In genomic region chr5:138573949-138574670, GRCh38 we compare ENCODE assay signal across 8 cellular contexts. TPM values are rescaled to one million over a fixed set of nuclear protein-coding genes. Genes with fewer than 3 reads are reported as not detected.
DNase-seq lines count a peak whose midpoint lies in the region; ATAC-seq and TF ChIP-seq lines count a peak whose summit lies in the region.

No MANE protein-coding gene starts in this region.

- peaks cover 42% of the 10 kb centered on the region for H3K79me2 ChIP-seq in fibroblast of lung (ENCODE audit: control insufficient read depth, insufficient read depth, low read length)

- peak overlapping the region; percentile 100 for H3K27ac ChIP-seq in SJCRH30
- H3K27ac ChIP-seq in fibroblast of lung (ENCODE audit: insufficient read depth, low read length), result peak overlapping the region; percentile 99

- H3K4me2 ChIP-seq in fibroblast of lung (ENCODE audit: extremely low read depth, insufficient read depth, low read length), result peak overlapping the region; percentile 94

- TF ChIP-seq CTCF in GM06990 (IDR thresholded peaks at IDR 0.05; ENCODE audit: insufficient read depth, low read length, poor library complexity, severe bottlenecking) (no peak), fibroblast of lung (conservative IDR thresholded peaks at IDR 0.05 in 1 of 2, IDR thresholded peaks at IDR 0.05 in 1 of 2; ENCODE audit: low read depth in 1 of 2, low read length in 2 of 2) (no peak), retinal pigment epithelial cell (conservative IDR thresholded peaks at IDR 0.05; ENCODE audit: low read depth, low read length) (no peak)

- H3K27me3 ChIP-seq in GM06990 (replicated peaks; ENCODE audit: control insufficient read depth, insufficient read depth, low read length), result no peaks in the 10 kb centered on the region
- no peaks in the 10 kb centered on the region for H3K27me3 ChIP-seq in SJCRH30
- no peaks in the 10 kb centered on the region for H3K27me3 ChIP-seq in fibroblast of lung (ENCODE audit: control insufficient read depth, insufficient read depth, low read length)

- no peak for DNase-seq in GM06990 (ENCODE audit: extremely low read depth, insufficient read length)
- DNase-seq in SJCRH30, result no peak
- peak in 1 of 2 donors; percentile 38 for DNase-seq in fibroblast of lung (ENCODE audit: low read depth in 2 of 2)
- DNase-seq in retinal pigment epithelial cell (ENCODE audit: low read depth), result no peak
- no peak for DNase-seq in iPS-NIHi11 (ENCODE audit: low spot score)
- no peak for DNase-seq in activated CD4-positive, alpha-beta T cell treated with anti-CD3 and anti-CD28 coated beads, Interleukin-2, amount 50 U/mL, for 48 hours
- DNase-seq in NCI-H2171 treated with DMSO at 0.1 percent for 48 hours (lab: John Stamatoyannopoulos, UW), result no peak

- H3K4me1 ChIP-seq in SJCRH30, result peaks cover 3% of the 10 kb centered on the region; the same call in 1 of the 2 replicates
- peaks cover 2% of the 10 kb centered on the region for H3K4me1 ChIP-seq in fibroblast of lung (ENCODE audit: control insufficient read depth, extremely low read depth, insufficient read depth, low read length)

- no peaks in the 10 kb centered on the region for H4K20me1 ChIP-seq in fibroblast of lung (ENCODE audit: control insufficient read depth, extremely low read depth, insufficient read depth, low read length)

- no peak overlapping the region for H2AFZ ChIP-seq in fibroblast of lung (ENCODE audit: low read length)

- no peaks in the 10 kb centered on the region for H3K9me3 ChIP-seq in SJCRH30 (replicated peaks)
- no peaks in the 10 kb centered on the region for H3K9me3 ChIP-seq in fibroblast of lung (ENCODE audit: control insufficient read depth, insufficient read depth, low read depth, low read length)

- ATAC-seq in GM19452 (IDR thresholded peaks at IDR 0.05; ENCODE audit: unreplicated experiment), result no peak

- peak overlapping the region; percentile 98 for H3K9ac ChIP-seq in fibroblast of lung (ENCODE audit: insufficient read depth, low read length)

- H3K4me3 ChIP-seq in GM06990 (replicated peaks; ENCODE audit: low read depth, low read length) (peak overlapping the region; percentile 99), SJCRH30 (peak overlapping the region; percentile 96), fibroblast of lung (replicated peaks in 1 of 4; ENCODE audit: control extremely low read depth in 1 of 4, insufficient read depth in 1 of 4, low read depth in 3 of 4, low read length in 4 of 4) (peak overlapping the region; percentile 86 to 100 (median 99)), retinal pigment epithelial cell (ENCODE audit: low read length) (peak overlapping the region; percentile 86)

- peaks cover 17% of the 10 kb centered on the region for H3K36me3 ChIP-seq in GM06990 (ENCODE audit: control insufficient read depth, insufficient read depth, low read length)
- H3K36me3 ChIP-seq in SJCRH30, result peaks cover 57% of the 10 kb centered on the region
- H3K36me3 ChIP-seq in fibroblast of lung (ENCODE audit: control insufficient read depth, insufficient read depth, low read length), result peaks cover 8% of the 10 kb centered on the region

RNA-seq across cellular contexts. Expression of gene HSPA9, which starts 1.1 kb away (rescaled TPM):
- 368 and 385 TPM in 2 replicates for total RNA-seq in SJCRH30 (2014; rRNA removed; shearing (Covaris generic))
- total RNA-seq in fibroblast of lung, result 482 and 522 TPM in 2 replicates
- polyA plus RNA-seq in fibroblast of lung, result 148 and 190 TPM in 2 replicates
- 141 and 176 TPM in 2 replicates for polyA plus RNA-seq in fibroblast of lung (2012)
- polyA minus RNA-seq in fibroblast of lung (ENCODE audit: low replicate concordance), result 86.7 and 245 TPM in 2 replicates

RNA-seq across cellular contexts. Expression of gene ETF1, which starts 31.1 kb away (rescaled TPM):
- total RNA-seq in SJCRH30 (2014; rRNA removed; shearing (Covaris generic)), result 128 and 140 TPM in 2 replicates
- total RNA-seq in fibroblast of lung, result 117 and 118 TPM in 2 replicates
- polyA plus RNA-seq in fibroblast of lung, result 94.0 and 103 TPM in 2 replicates
- polyA plus RNA-seq in fibroblast of lung (2012), result 83.5 and 97.2 TPM in 2 replicates
- polyA minus RNA-seq in fibroblast of lung (ENCODE audit: low replicate concordance), result 9.8 and 13.2 TPM in 2 replicates
